In the genomic region with DNA sequence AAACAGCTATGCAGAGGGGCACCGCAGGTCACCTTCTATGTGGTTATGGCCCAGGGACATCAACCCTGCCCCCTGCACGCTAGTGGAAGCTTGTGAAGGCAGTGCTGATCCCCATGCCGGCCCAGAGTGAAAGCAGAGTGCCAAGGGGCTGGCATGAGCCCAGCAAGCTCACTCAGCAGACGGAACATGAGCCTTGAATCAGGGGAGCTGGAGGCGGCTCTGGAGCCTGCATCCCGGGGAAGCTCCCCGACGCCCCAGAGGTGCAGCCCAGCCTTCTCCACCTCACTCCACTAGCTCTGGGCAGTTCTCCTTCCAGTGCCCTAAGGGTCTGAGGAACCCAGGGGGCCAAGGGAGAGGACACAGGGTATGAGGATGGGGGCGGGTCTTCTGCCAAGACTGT, we compare ENCODE assay signal across 16 cellular contexts. TPM values are rescaled to one million over a fixed set of nuclear protein-coding genes. Genes with fewer than 3 reads are reported as not detected.
DNase-seq lines count a peak whose midpoint lies in the region; ATAC-seq and TF ChIP-seq lines count a peak whose summit lies in the region.
"Had no signal": no experiment of that assay in that cellular context is flagged by ENCODE, and none has a peak within 500 bp of the region (broad histone marks: within the 10 kb centered on the region; RNA-seq: fewer than 3 reads in every experiment).

No MANE protein-coding gene starts in this region.

- H3F3A ChIP-seq in SK-N-SH (replicated peaks; ENCODE audit: insufficient read depth): peaks cover 9% of the 10 kb centered on the region

- H3K9me3 ChIP-seq in SK-N-SH (no peaks in the 10 kb centered on the region), psoas muscle (no peaks in the 10 kb centered on the region), vagina (no peaks in the 10 kb centered on the region), HAP-1 (no peaks in the 10 kb centered on the region)

- H3K4me2 ChIP-seq in SK-N-SH: no peak overlapping the region

- no peaks in the 10 kb centered on the region for H3K79me2 ChIP-seq in SK-N-SH (ENCODE audit: insufficient read depth)

- no peak overlapping the region for H2AFZ ChIP-seq in SK-N-SH (ENCODE audit: low read depth)

- no peak for TF ChIP-seq POLR2A in vagina (IDR thresholded peaks at IDR 0.05)

- DNase-seq in SK-N-SH (no peak), Right ventricle myocardium superior (peak; percentile 87), psoas muscle (peak; percentile 76 to 88), vagina (ENCODE audit: extremely low spot score in 2 of 2) (no peak), HAP-1 (ENCODE audit: low spot score in 2 of 2) (no peak), AG08395 (ENCODE audit: low spot score) (no peak)
- DNase-seq: 8988T; activated CD4-positive, alpha-beta T cell treated with anti-CD3 and anti-CD28 coated beads for 48 hours; activated naive CD8-positive, alpha-beta T cell treated with anti-CD3 and anti-CD28 coated beads, Interleukin-2, amount 50 U/mL, for 24 hours; activated T-cell treated with anti-CD3 and anti-CD28 coated beads, Interleukin-2, amount 50 U/mL, for 1 hour; CD8-positive, alpha-beta memory T cell; trophoblast cell had no signal

- no peak for TF ChIP-seq RAD21 in SK-N-SH (IDR thresholded peaks at IDR 0.05; ENCODE audit: low read length)

- in situ Hi-C loops in HAP-1 (cut with MboI; ENCODE audit: low sequenced_read_pairs): loop anchor here (10.0 kb wide), 2 partner anchors 398 to 528 kb away; no protein-coding TSS in a partner anchor

- H3K4me1 ChIP-seq in SK-N-SH (ENCODE audit: control insufficient read depth in 1 of 2, insufficient read depth in 2 of 2, low read depth in 1 of 2, low read length in 1 of 2): peaks cover 9 to 15% of the 10 kb centered on the region in 2 experiments; a peak in 3 of 4 replicates
- H3K4me1 ChIP-seq in psoas muscle: peaks cover 45% of the 10 kb centered on the region
- peaks cover 32% of the 10 kb centered on the region for H3K4me1 ChIP-seq in vagina
- H3K4me1 ChIP-seq in HAP-1: no peaks in the 10 kb centered on the region

- H3K4me3 ChIP-seq in SK-N-SH (ENCODE audit: low read depth in 2 of 2, low read length in 1 of 2): no peak overlapping the region
- no peak overlapping the region for H3K4me3 ChIP-seq in psoas muscle
- no peak overlapping the region for H3K4me3 ChIP-seq in vagina
- H3K4me3 ChIP-seq in HAP-1: no peak overlapping the region

- WGBS in SK-N-SH (ENCODE audit: low lambda C conversion rate): 100% methylated on average over 3 of the region's 9 CpGs
- WGBS in psoas muscle, 3 donors: 29 to 39% (median 33%) methylated on average over 9 of the region's 9 CpGs

- H3K9ac ChIP-seq in SK-N-SH: no peak overlapping the region

- POLR2A ChIA-PET in SK-N-SH (lab: Yijun Ruan, JAX): interaction anchor here (0.6 kb wide), 1 partner anchor 35 kb away, joined by 4 read pairs; no protein-coding TSS in a partner anchor

- CTCF ChIA-PET in SK-N-SH (lab: Yijun Ruan, JAX): interaction anchor here (0.9 to 1.2 kb wide), 4 partner anchors 9 to 13 kb away, joined by 3 to 8 read pairs (median 3); no protein-coding TSS in a partner anchor

- intact Hi-C loops in Right ventricle myocardium superior (cut with DNase I): loop anchor here (10.0 kb wide), 1 partner anchor 408 kb away; no protein-coding TSS in a partner anchor
- intact Hi-C loops in psoas muscle (cut with DNase I): loop anchor here in 1 of 2 donors (10.0 kb wide), 2 partner anchors 218 to 388 kb away; no protein-coding TSS in a partner anchor
- intact Hi-C loops in vagina (cut with DNase I): no loop called here

- no peak overlapping the region for H3K27ac ChIP-seq in SK-N-SH (ENCODE audit: low read depth in 2 of 2, low read length in 1 of 2)
- peak overlapping the region; percentile 88 for H3K27ac ChIP-seq in psoas muscle
- H3K27ac ChIP-seq in vagina: peak overlapping the region; percentile 28

- H3K36me3 ChIP-seq in SK-N-SH (replicated peaks in 1 of 2; ENCODE audit: control insufficient read depth in 1 of 2, insufficient read depth in 2 of 2, low read length in 1 of 2) (peaks cover 0 to 8% of the 10 kb centered on the region in 2 experiments), psoas muscle (ENCODE audit: insufficient read depth in 1 of 2, low read depth in 1 of 2) (peaks cover 5 to 48% of the 10 kb centered on the region in 2 donors), vagina (peaks cover 0 to 22% of the 10 kb centered on the region in 2 donors), HAP-1 (replicated peaks) (peaks cover 23% of the 10 kb centered on the region)

- no peaks in the 10 kb centered on the region for H3K27me3 ChIP-seq in SK-N-SH (ENCODE audit: insufficient read depth)
- no peaks in the 10 kb centered on the region for H3K27me3 ChIP-seq in psoas muscle (ENCODE audit: insufficient read depth in 3 of 3, low read length in 2 of 3)
- no peaks in the 10 kb centered on the region for H3K27me3 ChIP-seq in vagina
- H3K27me3 ChIP-seq in HAP-1 (ENCODE audit: low read depth): no peaks in the 10 kb centered on the region

- H4K20me1 ChIP-seq in SK-N-SH (ENCODE audit: insufficient read depth): peaks cover 33% of the 10 kb centered on the region

- no peak for TF ChIP-seq EP300 in SK-N-SH (IDR thresholded peaks at IDR 0.05; ENCODE audit: borderline replicate concordance in 1 of 2, low read depth in 1 of 2, low read length in 1 of 2)

- no peak for TF ChIP-seq CTCF in SK-N-SH (IDR thresholded peaks at IDR 0.05)
- TF ChIP-seq CTCF in psoas muscle (IDR thresholded peaks at IDR 0.05): no peak
- no peak for TF ChIP-seq CTCF in vagina (IDR thresholded peaks at IDR 0.05)

- ATAC-seq in SK-N-SH treated with all-trans-retinoic acid at 6 μM for 48 hours: peak; percentile 14; the same call in 1 of the 3 replicates
- peak; percentile 55 for ATAC-seq in Right ventricle myocardium superior (ENCODE audit: poor library complexity)
- ATAC-seq in psoas muscle: peak; percentile 23 to 50 (median 38)
- ATAC-seq in GM21526 (IDR thresholded peaks at IDR 0.05; ENCODE audit: low FRiP score, unreplicated experiment): no peak
- ATAC-seq: activated naive CD8-positive, alpha-beta T cell treated with anti-CD3 and anti-CD28 coated beads, Interleukin-2, amount 50 U/mL, for 24 hours; HepG2 had no signal

- H3K9me2 ChIP-seq in SK-N-SH: no peaks in the 10 kb centered on the region

TF ChIP-seq in SK-N-SH treated with all-trans-retinoic acid at 6 μM for 48 hours, 23 proteins besides CTCF, POLR2A, EP300 and RAD21 (continues in another document):
- no peak for TF ChIP-seq ZNF8 (CRISPR knock-in tag; IDR thresholded peaks at IDR 0.05)
- TF ChIP-seq ZNF70 (CRISPR knock-in tag; IDR thresholded peaks at IDR 0.05): no peak
- TF ChIP-seq ZNF565 (CRISPR knock-in tag; conservative IDR thresholded peaks at IDR 0.05; ENCODE audit: low read depth): no peak
- TF ChIP-seq, protein P1, sequence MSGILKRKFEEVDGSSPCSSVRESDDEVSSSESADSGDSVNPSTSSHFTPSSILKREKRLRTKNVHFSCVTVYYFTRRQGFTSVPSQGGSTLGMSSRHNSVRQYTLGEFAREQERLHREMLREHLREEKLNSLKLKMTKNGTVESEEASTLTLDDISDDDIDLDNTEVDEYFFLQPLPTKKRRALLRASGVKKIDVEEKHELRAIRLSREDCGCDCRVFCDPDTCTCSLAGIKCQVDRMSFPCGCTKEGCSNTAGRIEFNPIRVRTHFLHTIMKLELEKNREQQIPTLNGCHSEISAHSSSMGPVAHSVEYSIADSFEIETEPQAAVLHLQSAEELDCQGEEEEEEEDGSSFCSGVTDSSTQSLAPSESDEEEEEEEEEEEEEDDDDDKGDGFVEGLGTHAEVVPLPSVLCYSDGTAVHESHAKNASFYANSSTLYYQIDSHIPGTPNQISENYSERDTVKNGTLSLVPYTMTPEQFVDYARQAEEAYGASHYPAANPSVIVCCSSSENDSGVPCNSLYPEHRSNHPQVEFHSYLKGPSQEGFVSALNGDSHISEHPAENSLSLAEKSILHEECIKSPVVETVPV (CRISPR knock-in tag; IDR thresholded peaks at IDR 0.05): no peak
- TF ChIP-seq ZC3H10 (CRISPR knock-in tag; IDR thresholded peaks at IDR 0.05): no peak
- no peak for TF ChIP-seq ISL1 (CRISPR knock-in tag; IDR thresholded peaks at IDR 0.05)

TF ChIP-seq in SK-N-SH, 30 proteins besides CTCF, POLR2A, EP300 and RAD21 (continues in another document):
- TF ChIP-seq, protein P2, sequence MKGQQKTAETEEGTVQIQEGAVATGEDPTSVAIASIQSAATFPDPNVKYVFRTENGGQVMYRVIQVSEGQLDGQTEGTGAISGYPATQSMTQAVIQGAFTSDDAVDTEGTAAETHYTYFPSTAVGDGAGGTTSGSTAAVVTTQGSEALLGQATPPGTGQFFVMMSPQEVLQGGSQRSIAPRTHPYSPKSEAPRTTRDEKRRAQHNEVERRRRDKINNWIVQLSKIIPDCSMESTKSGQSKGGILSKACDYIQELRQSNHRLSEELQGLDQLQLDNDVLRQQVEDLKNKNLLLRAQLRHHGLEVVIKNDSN (IDR thresholded peaks at IDR 0.05; ENCODE audit: borderline replicate concordance, low read depth): no peak
- TF ChIP-seq MEF2A (IDR thresholded peaks at IDR 0.05; ENCODE audit: borderline replicate concordance, low read depth) (no peak), TEAD4 (IDR thresholded peaks at IDR 0.05; ENCODE audit: borderline replicate concordance, insufficient read depth) (no peak), JUND (IDR thresholded peaks at IDR 0.05) (no peak), GATA2 (CRISPR knock-in tag; IDR thresholded peaks at IDR 0.05) (no peak), FOXJ3 (CRISPR knock-in tag; IDR thresholded peaks at IDR 0.05) (no peak), RFX5 (IDR thresholded peaks at IDR 0.05; ENCODE audit: low read length) (no peak), ELF1 (IDR thresholded peaks at IDR 0.05) (no peak), SIN3A (IDR thresholded peaks at IDR 0.05; ENCODE audit: borderline replicate concordance, low read depth, low read length) (no peak), RCOR1 (IDR thresholded peaks at IDR 0.05; ENCODE audit: low read length) (no peak)

RNA-seq across cellular contexts. Expression of a gene that starts 19.0 kb away (rescaled TPM):
- 48.0 and 49.4 TPM in 2 replicates for polyA plus RNA-seq in SK-N-SH (2012; rRNA removed)
- 10.9 and 17.3 TPM in 2 replicates for polyA plus RNA-seq in SK-N-SH (2012; cell fraction: cytosol; rRNA removed)
- 216 and 280 TPM in 2 replicates for polyA plus RNA-seq in SK-N-SH (2012; cell fraction: nucleus; rRNA removed)
- total RNA-seq in Right ventricle myocardium superior: 26.0 TPM
- 10 to 100 TPM in 3 of 4 donors, 1 to 10 TPM in 1; 9.8 to 17.0 (median 10.9) TPM for total RNA-seq in psoas muscle
- polyA plus RNA-seq in psoas muscle: 1 to 10 TPM; 6.3 to 8.6 (median 8.0) TPM
- 57.5 TPM for total RNA-seq in vagina

RNA-seq across cellular contexts. Expression of a gene that starts 37.8 kb away (rescaled TPM):
- polyA plus RNA-seq in SK-N-SH (2012; rRNA removed) (22.5 and 24.9 TPM in 2 replicates), psoas muscle (10 to 100 TPM; 25.8 to 37.8 (median 28.6) TPM)
- 12.4 and 23.4 TPM in 2 replicates for polyA plus RNA-seq in SK-N-SH (2012; cell fraction: cytosol; rRNA removed)
- 89.0 and 178 TPM in 2 replicates for polyA plus RNA-seq in SK-N-SH (2012; cell fraction: nucleus; rRNA removed)
- total RNA-seq in Right ventricle myocardium superior (30.4 TPM), psoas muscle (10 to 100 TPM; 29.1 to 46.1 (median 29.6) TPM), vagina (72.7 TPM)

RNA-seq across cellular contexts. Expression of a gene that starts 59.6 kb away (rescaled TPM):
- polyA plus RNA-seq in SK-N-SH (2012; rRNA removed) (not detected in 2 replicates), psoas muscle (1 to 10 TPM in 2 of 3 donors, under 1 TPM in 1; 0.65 to 5.2 (median 1.3) TPM)
- polyA plus RNA-seq in SK-N-SH (2012; cell fraction: cytosol; rRNA removed): not detected in 2 replicates
- not detected in 2 replicates for polyA plus RNA-seq in SK-N-SH (2012; cell fraction: nucleus; rRNA removed)
- total RNA-seq in Right ventricle myocardium superior (3.6 TPM), psoas muscle (1 to 10 TPM; 2.0 to 4.1 (median 2.4) TPM), vagina (3.9 TPM)
- total RNA-seq: dermis microvascular lymphatic vessel endothelial cell had no signal
- polyA plus RNA-seq: CD8-positive, alpha-beta memory T cell had no signal

Comparison
In these comparisons a context has a peak if more than half of its experiments do, and no peak if none do; other contexts are left out.
1. DNase-seq: peak in Right ventricle myocardium superior (single experiment) and psoas muscle (2 of 2); none in SK-N-SH (single experiment), vagina (0 of 2), HAP-1 (0 of 2) and AG08395 (single experiment).
2. H3K27ac ChIP-seq: peak in psoas muscle (single experiment) and vagina (single experiment); none in SK-N-SH (0 of 2).